13 cellular contexts compared by ENCODE assay signal in genomic region chr5:35308391-35308790, GRCh38.
DNase-seq lines count a peak whose midpoint lies in the region; ATAC-seq and TF ChIP-seq lines count a peak whose summit lies in the region.
"Had no signal": no experiment of that assay in that cellular context is flagged by ENCODE, and none has a peak within 500 bp of the region (broad histone marks: within the 10 kb centered on the region; RNA-seq: fewer than 3 reads in every experiment).

No MANE protein-coding gene starts in this region.

- ATAC-seq in GM18868 (IDR thresholded peaks at IDR 0.05; ENCODE audit: unreplicated experiment) (peak; percentile 94), GM23338 (peak; percentile 50; the same call in 2 of the 3 replicates), GM18520 (IDR thresholded peaks at IDR 0.05; ENCODE audit: unreplicated experiment) (no peak)
- ATAC-seq: naive thymus-derived CD4-positive, alpha-beta T cell; T-helper 17 cell had no signal

- H3K36me3 Mint-ChIP-seq in GM23338 (ENCODE audit: low read depth) (no peaks in the 10 kb centered on the region), chondrocyte (ENCODE audit: low read depth) (no peaks in the 10 kb centered on the region)
- H3K36me3 Mint-ChIP-seq: activated CD4-positive, alpha-beta memory T cell treated with anti-CD3 and anti-CD28 coated beads for 36 hours; activated naive CD4-positive, alpha-beta T cell treated with anti-CD3 and anti-CD28 coated beads, Interleukin-2, amount 50 U/mL, for 24 hours; naive thymus-derived CD4-positive, alpha-beta T cell had no signal

- H3F3A ChIP-seq in GM23338 (replicated peaks; ENCODE audit: low read depth): no peaks in the 10 kb centered on the region

- no peaks in the 10 kb centered on the region for H3K79me2 ChIP-seq in GM23338 (replicated peaks; ENCODE audit: insufficient read depth)

- H2AFZ ChIP-seq in GM23338: peak overlapping the region; percentile 90

- H3K4me1 Mint-ChIP-seq in GM23338: peaks cover 6% of the 10 kb centered on the region
- peaks cover 3% of the 10 kb centered on the region for H3K4me1 Mint-ChIP-seq in chondrocyte (ENCODE audit: low read depth)
- H3K4me1 Mint-ChIP-seq: activated naive CD4-positive, alpha-beta T cell treated with anti-CD3 and anti-CD28 coated beads, Interleukin-2, amount 50 U/mL, for 24 hours; naive thymus-derived CD4-positive, alpha-beta T cell; T-helper 17 cell had no signal

- H3K4me3 Mint-ChIP-seq in GM23338 (no peak overlapping the region), chondrocyte (ENCODE audit: unreplicated experiment) (no peak overlapping the region)
- H3K4me3 Mint-ChIP-seq: activated CD4-positive, alpha-beta memory T cell treated with anti-CD3 and anti-CD28 coated beads for 36 hours; activated naive CD4-positive, alpha-beta T cell treated with anti-CD3 and anti-CD28 coated beads, Interleukin-2, amount 50 U/mL, for 24 hours; CD4-positive, alpha-beta T cell; naive thymus-derived CD4-positive, alpha-beta T cell; T-helper 17 cell had no signal

- TF ChIP-seq CTCF in GM23338 (conservative IDR thresholded peaks at IDR 0.05; ENCODE audit: low read depth in 2 of 2) (no peak), chondrocyte (IDR thresholded peaks at IDR 0.05) (no peak)

- DNase-seq in GM23338 (ENCODE audit: low spot score) (peak; percentile 16), M059J (ENCODE audit: low read depth) (peak; percentile 36), kidney tubule cell (ENCODE audit: low spot score) (peak; percentile 32), NK-92 (lab: John Stamatoyannopoulos, UW; ENCODE audit: unreplicated experiment) (no peak), SHP77 treated with DMSO at 0.1 percent for 48 hours (lab: John Stamatoyannopoulos, UW) (no peak), chondrocyte (ENCODE audit: low spot score) (no peak)
- DNase-seq: activated CD4-positive, alpha-beta memory T cell treated with anti-CD3 and anti-CD28 coated beads for 36 hours; CD4-positive, alpha-beta T cell; naive thymus-derived CD4-positive, alpha-beta T cell; T-helper 17 cell had no signal

- no peaks in the 10 kb centered on the region for H3K9me3 Mint-ChIP-seq in GM23338
- H3K9me3 Mint-ChIP-seq in chondrocyte (ENCODE audit: low read depth): no peaks in the 10 kb centered on the region
- H3K9me3 Mint-ChIP-seq: activated CD4-positive, alpha-beta memory T cell treated with anti-CD3 and anti-CD28 coated beads for 36 hours; activated naive CD4-positive, alpha-beta T cell treated with anti-CD3 and anti-CD28 coated beads, Interleukin-2, amount 50 U/mL, for 24 hours; CD4-positive, alpha-beta T cell had no signal

- H3K4me2 ChIP-seq in GM23338: no peak overlapping the region

- no peaks in the 10 kb centered on the region for H4K20me1 ChIP-seq in GM23338 (replicated peaks; ENCODE audit: insufficient read depth)

- H3K27me3 Mint-ChIP-seq in GM23338 (ENCODE audit: insufficient read depth, low read depth, poor library complexity) (peaks cover 2% of the 10 kb centered on the region), chondrocyte (ENCODE audit: low read depth) (peaks cover 5% of the 10 kb centered on the region)

- H3K27me3 ChIP-seq in GM23338 (ENCODE audit: insufficient read depth): no peaks in the 10 kb centered on the region

- H3K36me3 ChIP-seq in GM23338 (ENCODE audit: insufficient read depth): no peaks in the 10 kb centered on the region

- no peaks in the 10 kb centered on the region; the same call in 1 of the 2 replicates for H3K4me1 ChIP-seq in GM23338 (ENCODE audit: insufficient read depth)

- no peak overlapping the region for H3K4me3 ChIP-seq in GM23338

- no peaks in the 10 kb centered on the region for H3K9me2 ChIP-seq in GM23338 (ENCODE audit: insufficient read depth)

- no peak overlapping the region for H3K27ac ChIP-seq in GM23338 (ENCODE audit: low read depth)

- H3K27ac Mint-ChIP-seq in GM23338 (peak overlapping the region; percentile 53; the same call in 1 of the 2 replicates), chondrocyte (ENCODE audit: unreplicated experiment) (no peak overlapping the region)
- H3K27ac Mint-ChIP-seq: activated CD4-positive, alpha-beta memory T cell treated with anti-CD3 and anti-CD28 coated beads for 36 hours; activated naive CD4-positive, alpha-beta T cell treated with anti-CD3 and anti-CD28 coated beads, Interleukin-2, amount 50 U/mL, for 24 hours; CD4-positive, alpha-beta T cell; naive thymus-derived CD4-positive, alpha-beta T cell; T-helper 17 cell had no signal

TF ChIP-seq in GM23338, 12 proteins besides CTCF, POLR2A, EP300 and RAD21:
- TF ChIP-seq, protein P1, sequence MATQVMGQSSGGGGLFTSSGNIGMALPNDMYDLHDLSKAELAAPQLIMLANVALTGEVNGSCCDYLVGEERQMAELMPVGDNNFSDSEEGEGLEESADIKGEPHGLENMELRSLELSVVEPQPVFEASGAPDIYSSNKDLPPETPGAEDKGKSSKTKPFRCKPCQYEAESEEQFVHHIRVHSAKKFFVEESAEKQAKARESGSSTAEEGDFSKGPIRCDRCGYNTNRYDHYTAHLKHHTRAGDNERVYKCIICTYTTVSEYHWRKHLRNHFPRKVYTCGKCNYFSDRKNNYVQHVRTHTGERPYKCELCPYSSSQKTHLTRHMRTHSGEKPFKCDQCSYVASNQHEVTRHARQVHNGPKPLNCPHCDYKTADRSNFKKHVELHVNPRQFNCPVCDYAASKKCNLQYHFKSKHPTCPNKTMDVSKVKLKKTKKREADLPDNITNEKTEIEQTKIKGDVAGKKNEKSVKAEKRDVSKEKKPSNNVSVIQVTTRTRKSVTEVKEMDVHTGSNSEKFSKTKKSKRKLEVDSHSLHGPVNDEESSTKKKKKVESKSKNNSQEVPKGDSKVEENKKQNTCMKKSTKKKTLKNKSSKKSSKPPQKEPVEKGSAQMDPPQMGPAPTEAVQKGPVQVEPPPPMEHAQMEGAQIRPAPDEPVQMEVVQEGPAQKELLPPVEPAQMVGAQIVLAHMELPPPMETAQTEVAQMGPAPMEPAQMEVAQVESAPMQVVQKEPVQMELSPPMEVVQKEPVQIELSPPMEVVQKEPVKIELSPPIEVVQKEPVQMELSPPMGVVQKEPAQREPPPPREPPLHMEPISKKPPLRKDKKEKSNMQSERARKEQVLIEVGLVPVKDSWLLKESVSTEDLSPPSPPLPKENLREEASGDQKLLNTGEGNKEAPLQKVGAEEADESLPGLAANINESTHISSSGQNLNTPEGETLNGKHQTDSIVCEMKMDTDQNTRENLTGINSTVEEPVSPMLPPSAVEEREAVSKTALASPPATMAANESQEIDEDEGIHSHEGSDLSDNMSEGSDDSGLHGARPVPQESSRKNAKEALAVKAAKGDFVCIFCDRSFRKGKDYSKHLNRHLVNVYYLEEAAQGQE (IDR thresholded peaks at IDR 0.05; ENCODE audit: unreplicated experiment): no peak
- no peak for TF ChIP-seq ZNF331 (CRISPR knock-in tag; IDR thresholded peaks at IDR 0.05; ENCODE audit: low read depth)
TF ChIP-seq in GM23338: peak in this region for 0.

Comparison
In these comparisons a context has a peak if more than half of its experiments do, and no peak if none do; other contexts are left out.
1. DNase-seq: peak in GM23338 (single experiment), M059J (single experiment) and kidney tubule cell (single experiment); none in NK-92 (single experiment), SHP77 treated with DMSO at 0.1 percent for 48 hours (single experiment) and chondrocyte (single experiment).